19 cellular contexts compared by ENCODE assay signal in genomic region chr2:135870571-135870970, GRCh38. TPM values are rescaled to one million over a fixed set of nuclear protein-coding genes. Genes with fewer than 3 reads are reported as not detected.
DNase-seq lines count a peak whose midpoint lies in the region; ATAC-seq, FAIRE-seq and TF ChIP-seq lines count a peak whose summit lies in the region.
"Had no signal": no experiment of that assay in that cellular context is flagged by ENCODE, and none has a peak within 500 bp of the region (broad histone marks: within the 10 kb centered on the region; RNA-seq: fewer than 3 reads in every experiment).

No MANE protein-coding gene starts in this region.

- no peak overlapping the region for H2AFZ ChIP-seq in Loucy (ENCODE audit: low read length)

- no peak for FAIRE-seq in HTR-8/SVneo (lab: Jason Lieb, UNC)

- H3K4me3 Mint-ChIP-seq in natural killer cell treated with Interleukin-12 subunit alpha and Interleukin-12 subunit beta and Interleukin-15 and Interleukin-18, amount 100 ng/mL, for 72 hours: peak overlapping the region; percentile 24
- H3K4me3 Mint-ChIP-seq in natural killer cell (no peak overlapping the region), immature natural killer cell (no peak overlapping the region)

- H3K9me3 Mint-ChIP-seq in natural killer cell treated with Interleukin-12 subunit alpha and Interleukin-12 subunit beta and Interleukin-15 and Interleukin-18, amount 100 ng/mL, for 72 hours: no peaks in the 10 kb centered on the region
- no peaks in the 10 kb centered on the region for H3K9me3 Mint-ChIP-seq in natural killer cell
- H3K9me3 Mint-ChIP-seq in immature natural killer cell: no peaks in the 10 kb centered on the region

- H3K4me3 ChIP-seq in Loucy (ENCODE audit: low read length, poor library complexity, severe bottlenecking) (no peak overlapping the region), right lobe of liver (no peak overlapping the region), right cardiac atrium (ENCODE audit: low read length) (no peak overlapping the region)
- H3K4me3 ChIP-seq: breast epithelium, stomach had no signal

- no peak for TF ChIP-seq POLR2A in right lobe of liver (IDR thresholded peaks at IDR 0.05)

- no peak overlapping the region for H3K27ac ChIP-seq in right lobe of liver
- H3K27ac ChIP-seq in right cardiac atrium (ENCODE audit: low read length): no peak overlapping the region
- H3K27ac ChIP-seq: breast epithelium, stomach had no signal

- H3K27me3 Mint-ChIP-seq in natural killer cell treated with Interleukin-12 subunit alpha and Interleukin-12 subunit beta and Interleukin-15 and Interleukin-18, amount 100 ng/mL, for 72 hours: no peaks in the 10 kb centered on the region
- H3K27me3 Mint-ChIP-seq in natural killer cell (ENCODE audit: low read depth in 2 of 2): no peaks in the 10 kb centered on the region
- H3K27me3 Mint-ChIP-seq in immature natural killer cell (ENCODE audit: low read depth in 3 of 3): peaks cover 0 to 2% (median under 1%) of the 10 kb centered on the region in 3 donors

- ATAC-seq in natural killer cell treated with Interleukin-12 subunit alpha and Interleukin-12 subunit beta and Interleukin-15 and Interleukin-18, amount 100 ng/mL, for 72 hours: peak in 1 of 2 donors; percentile 90
- no peak for ATAC-seq in natural killer cell
- ATAC-seq in HG02759 (IDR thresholded peaks at IDR 0.05; ENCODE audit: unreplicated experiment): peak; percentile 63
- ATAC-seq in right lobe of liver: no peak
- no peak for ATAC-seq in right cardiac atrium
- ATAC-seq: Right ventricle myocardium inferior had no signal

- peaks cover 56% of the 10 kb centered on the region for H3K4me1 ChIP-seq in Loucy (ENCODE audit: insufficient read depth, low read length, poor library complexity, severe bottlenecking)
- peaks cover 0 to 4% (median 0%) of the 10 kb centered on the region in 4 donors for H3K4me1 ChIP-seq in right lobe of liver
- no peaks in the 10 kb centered on the region for H3K4me1 ChIP-seq in right cardiac atrium (ENCODE audit: control insufficient read depth, insufficient read depth, low read length)

- WGBS in right lobe of liver (ENCODE audit: insufficient coverage, low coverage, low lambda C conversion rate, missing lambda C conversion rate): no CpG with 5 or more reads among the region's 1 CpG
- WGBS in right cardiac atrium: 86% methylated on average over 1 of the region's 1 CpG

- no peak for TF ChIP-seq CTCF in natural killer cell (IDR thresholded peaks at IDR 0.05)
- no peak for TF ChIP-seq CTCF in Loucy (conservative IDR thresholded peaks at IDR 0.05; ENCODE audit: low read length)
- no peak for TF ChIP-seq CTCF in right lobe of liver (IDR thresholded peaks at IDR 0.05)

- no peak for DNase-seq in natural killer cell treated with Interleukin-12 subunit alpha and Interleukin-12 subunit beta and Interleukin-15 and Interleukin-18, amount 100 ng/mL, for 72 hours (ENCODE audit: low spot score)
- DNase-seq in natural killer cell (no peak), right lobe of liver (no peak), HTR-8/SVneo (ENCODE audit: insufficient read length, low spot score) (no peak), immature natural killer cell (no peak), right cardiac atrium (no peak)
- DNase-seq: DMS79; NCI-H1436 treated with DMSO at 0.1 percent for 48 hours; NCI-H774; stimulated activated CD4-positive, alpha-beta T cell treated with anti-CD3 and anti-CD28 coated beads, Interleukin-4, amount 100 ng/mL, for 24 hours; stomach; T1000 had no signal

- H3K9me3 ChIP-seq in Loucy (ENCODE audit: insufficient read depth, low read depth, low read length): no peaks in the 10 kb centered on the region
- no peaks in the 10 kb centered on the region for H3K9me3 ChIP-seq in right lobe of liver
- no peaks in the 10 kb centered on the region for H3K9me3 ChIP-seq in right cardiac atrium (ENCODE audit: control insufficient read depth, low read length)
- H3K9me3 ChIP-seq: breast epithelium, stomach had no signal

- peak overlapping the region; percentile 91 for H3K4me2 ChIP-seq in Loucy (ENCODE audit: low read depth, low read length, poor library complexity, severe bottlenecking)

- peaks cover 69% of the 10 kb centered on the region for H4K20me1 ChIP-seq in Loucy (ENCODE audit: insufficient read depth, low read length, poor library complexity, severe bottlenecking)

- intact Hi-C loops in natural killer cell (cut with micrococcal nuclease): no loop called here
- intact Hi-C loops in right lobe of liver (cut with DNase I): no loop called here
- intact Hi-C loops in right cardiac atrium (cut with DNase I): no loop called here

- H3K79me2 ChIP-seq in Loucy (ENCODE audit: insufficient read depth, low read length): peaks cover 99% of the 10 kb centered on the region

- no peaks in the 10 kb centered on the region for H3K9me2 ChIP-seq in Loucy (replicated peaks; ENCODE audit: low read depth, low read length)

- H3K27me3 ChIP-seq in Loucy (ENCODE audit: insufficient read depth, low read length, poor library complexity, severe bottlenecking) (no peaks in the 10 kb centered on the region), right lobe of liver (no peaks in the 10 kb centered on the region), right cardiac atrium (ENCODE audit: control insufficient read depth, insufficient read depth) (no peaks in the 10 kb centered on the region)
- H3K27me3 ChIP-seq: breast epithelium, stomach had no signal

- H3F3A ChIP-seq in Loucy (ENCODE audit: low read depth): no peaks in the 10 kb centered on the region

- peaks cover 60% of the 10 kb centered on the region for H3K36me3 ChIP-seq in Loucy (ENCODE audit: insufficient read depth, low read length)
- peaks cover 0 to 10% (median 0%) of the 10 kb centered on the region in 4 donors for H3K36me3 ChIP-seq in right lobe of liver
- H3K36me3 ChIP-seq: breast epithelium had no signal

- peaks cover 31 to 44% of the 10 kb centered on the region in 2 donors for H3K4me1 Mint-ChIP-seq in natural killer cell treated with Interleukin-12 subunit alpha and Interleukin-12 subunit beta and Interleukin-15 and Interleukin-18, amount 100 ng/mL, for 72 hours (ENCODE audit: low read depth in 2 of 2)
- H3K4me1 Mint-ChIP-seq in natural killer cell (peaks cover 14 to 29% of the 10 kb centered on the region in 2 donors), immature natural killer cell (peaks cover 14 to 19% of the 10 kb centered on the region in 2 donors)

- peaks cover 58% of the 10 kb centered on the region for H3K36me3 Mint-ChIP-seq in natural killer cell treated with Interleukin-12 subunit alpha and Interleukin-12 subunit beta and Interleukin-15 and Interleukin-18, amount 100 ng/mL, for 72 hours
- H3K36me3 Mint-ChIP-seq in natural killer cell: peaks cover 9% of the 10 kb centered on the region
- peaks cover 17 to 33% (median 24%) of the 10 kb centered on the region in 3 donors for H3K36me3 Mint-ChIP-seq in immature natural killer cell

- H3K9ac ChIP-seq in Loucy (ENCODE audit: low read depth, low read length, poor library complexity, severe bottlenecking): no peak overlapping the region

- H3K27ac Mint-ChIP-seq in natural killer cell treated with Interleukin-12 subunit alpha and Interleukin-12 subunit beta and Interleukin-15 and Interleukin-18, amount 100 ng/mL, for 72 hours: peak overlapping the region; percentile 24 to 43
- H3K27ac Mint-ChIP-seq in natural killer cell: no peak overlapping the region
- H3K27ac Mint-ChIP-seq in immature natural killer cell: peak overlapping the region in 1 of 6 donors; percentile 42

RNA-seq across cellular contexts. Expression of gene MCM6, which starts 5.7 kb away (rescaled TPM):
- total RNA-seq in natural killer cell treated with Interleukin-12 subunit alpha and Interleukin-12 subunit beta and Interleukin-15 and Interleukin-18, amount 100 ng/mL, for 72 hours: 100 to 1,000 TPM in 1 of 2 donors, 10 to 100 TPM in 1; 75.3 to 129 TPM
- 10 to 100 TPM; 12.6 to 19.4 (median 15.9) TPM for total RNA-seq in natural killer cell
- 10 to 100 TPM in 2 of 6 experiments, 1 to 10 TPM in 4; 1.5 to 13.2 (median 4.7) TPM for total RNA-seq in right lobe of liver
- polyA plus RNA-seq in immature natural killer cell: 10 to 100 TPM; 10.6 to 18.0 (median 17.0) TPM
- 1 to 10 TPM; 5.1 to 5.8 (median 5.4) TPM for total RNA-seq in right cardiac atrium
- 2.5 TPM for polyA plus RNA-seq in right cardiac atrium

RNA-seq across cellular contexts. Expression of gene LCT, which starts 33.6 kb away (rescaled TPM):
- total RNA-seq in natural killer cell treated with Interleukin-12 subunit alpha and Interleukin-12 subunit beta and Interleukin-15 and Interleukin-18, amount 100 ng/mL, for 72 hours: under 1 TPM; 0.33 to 0.50 TPM
- total RNA-seq in natural killer cell (under 1 TPM in 1 of 3 donors, not detected in 2; 0.05 TPM), right lobe of liver (under 1 TPM in 1 of 6 experiments, not detected in 5; 0.12 TPM), right cardiac atrium (not detected)
- polyA plus RNA-seq in immature natural killer cell (not detected), right cardiac atrium (not detected)
- total RNA-seq: breast epithelium, kidney epithelial cell, myocyte, pulmonary artery endothelial cell, Right ventricle myocardium inferior had no signal
- polyA plus RNA-seq: stomach had no signal

Comparison
In these comparisons a context has a peak if more than half of its experiments do, and no peak if none do; other contexts are left out.
1. H3K27ac Mint-ChIP-seq: peak in natural killer cell treated with Interleukin-12 subunit alpha and Interleukin-12 subunit beta and Interleukin-15 and Interleukin-18, amount 100 ng/mL, for 72 hours (2 of 2); none in natural killer cell (0 of 2).